In genomic region chr19:3556978-3557460, GRCh38 we compare ENCODE assay signal across 1 cellular context.
TF ChIP-seq lines count a peak whose summit lies in the region.

No MANE protein-coding gene starts in this region.

TF ChIP-seq in neural cell, 6 proteins besides CTCF, POLR2A, EP300 and RAD21 (continued from another document):
- no peak for TF ChIP-seq REST (IDR thresholded peaks at IDR 0.05; ENCODE audit: borderline replicate concordance)
- no peak for TF ChIP-seq MXI1 (conservative IDR thresholded peaks at IDR 0.05; ENCODE audit: poor library complexity, severe bottlenecking)
- TF ChIP-seq POLR2AphosphoS5 (IDR thresholded peaks at IDR 0.05): no peak
- no peak for TF ChIP-seq SMC3 (conservative IDR thresholded peaks at IDR 0.05; ENCODE audit: poor library complexity)
- TF ChIP-seq EZH2 (IDR thresholded peaks at IDR 0.05; ENCODE audit: borderline replicate concordance, insufficient read depth, low read length, poor library complexity, severe bottlenecking): no peak
